12 cellular contexts compared by ENCODE assay signal in the genomic region with DNA sequence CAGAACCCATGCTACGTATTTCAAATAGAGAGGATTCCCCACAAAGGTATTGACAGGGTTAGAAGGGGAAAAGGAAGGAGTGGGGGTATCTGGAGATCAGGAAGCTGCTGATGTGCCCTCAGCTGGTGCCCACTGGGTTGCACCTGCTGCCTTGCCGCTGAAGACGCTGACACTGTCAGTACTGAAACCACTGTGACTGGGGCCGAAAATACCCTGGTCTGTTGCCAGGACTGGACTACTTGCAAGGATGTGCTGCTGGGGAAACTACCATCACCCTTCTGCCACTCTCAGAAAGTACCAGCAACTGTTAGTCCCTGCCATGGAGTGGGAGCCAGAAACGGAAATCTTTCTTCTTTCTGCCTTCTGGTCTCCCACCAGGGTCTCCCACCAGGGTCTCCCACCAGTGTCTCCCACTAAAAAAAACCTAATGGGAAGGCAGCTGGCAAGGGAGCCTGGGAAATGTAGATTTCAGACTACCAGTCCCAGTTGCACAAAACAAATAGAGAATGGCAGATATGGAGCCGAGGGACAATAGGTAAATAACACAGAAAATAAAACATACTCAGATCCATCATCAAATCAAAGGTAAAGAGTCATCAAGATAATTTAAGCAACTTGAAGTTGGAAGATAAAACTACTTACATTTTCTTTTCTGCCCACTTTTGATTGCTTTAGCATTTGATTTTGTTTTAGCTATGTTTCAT.
DNase-seq lines count a peak whose midpoint lies in the region; ATAC-seq and TF ChIP-seq lines count a peak whose summit lies in the region.
"Had no signal": no experiment of that assay in that cellular context is flagged by ENCODE, and none has a peak within 500 bp of the region (broad histone marks: within the 10 kb centered on the region; RNA-seq: fewer than 3 reads in every experiment).

No MANE protein-coding gene starts in this region.

- ATAC-seq in GM18870 (IDR thresholded peaks at IDR 0.05; ENCODE audit: unreplicated experiment) (peak; percentile 99), HG03442 (IDR thresholded peaks at IDR 0.05; ENCODE audit: unreplicated experiment) (peak; percentile 98)

- H3K27ac Mint-ChIP-seq in glutamatergic neuron (ENCODE audit: unreplicated experiment): peak overlapping the region; percentile 67
- no peak overlapping the region for H3K27ac Mint-ChIP-seq in T-helper 2 cell treated with Interferon-gamma antibody and Interleukin-4, amounts not matched to agents 5 μg/mL and 100 μg/mL, for 36 hours
- H3K27ac Mint-ChIP-seq: brain had no signal

- POLR2A ChIA-PET in HEK293 (lab: Yijun Ruan, JAX): no interaction called here

- H3K4me3 ChIP-seq in HEK293 (ENCODE audit: low read depth, low read length): no peak overlapping the region
- H3K4me3 ChIP-seq: prostate gland had no signal

- H3K4me1 ChIP-seq in HEK293 (ENCODE audit: control insufficient read depth, insufficient read depth, low read length): 0 out of 2 replicates have a peak, but pooled peaks cover 3% of the 10 kb centered on the region
- H3K4me1 ChIP-seq: prostate gland had no signal

- no peaks in the 10 kb centered on the region for H3K9me3 ChIP-seq in HEK293 (ENCODE audit: control insufficient read depth, insufficient read depth, low read depth, low read length)
- H3K9me3 ChIP-seq: prostate gland had no signal

- no peak overlapping the region for H3K27ac ChIP-seq in HEK293 (ENCODE audit: extremely low read depth, low read depth, low read length)
- H3K27ac ChIP-seq: prostate gland had no signal

- DNase-seq in glutamatergic neuron (no peak), midbrain (lab: John Stamatoyannopoulos, UW) (no peak), OCI-M2 (lab: John Stamatoyannopoulos, UW; ENCODE audit: unreplicated experiment) (no peak)
- no peak for DNase-seq in stimulated activated naive CD4-positive, alpha-beta T cell treated with Interleukin-2 at 50 U/mL for 16 hours (lab: John Stamatoyannopoulos, UW)
- no peak for DNase-seq in T-helper 2 cell treated with Interferon-gamma antibody and Interleukin-4, amounts not matched to agents 5 μg/mL and 100 μg/mL, for 36 hours (ENCODE audit: low spot score)
- DNase-seq: H7, MV-4-11 had no signal

- H3K36me3 ChIP-seq in HEK293 (ENCODE audit: control insufficient read depth in 2 of 2, insufficient read depth in 1 of 2, low read length in 2 of 2): no peaks in the 10 kb centered on the region
- H3K36me3 ChIP-seq: prostate gland had no signal

- H3K36me3 Mint-ChIP-seq in glutamatergic neuron (ENCODE audit: unreplicated experiment): no peaks in the 10 kb centered on the region
- no peaks in the 10 kb centered on the region for H3K36me3 Mint-ChIP-seq in T-helper 2 cell treated with Interferon-gamma antibody and Interleukin-4, amounts not matched to agents 5 μg/mL and 100 μg/mL, for 36 hours (ENCODE audit: low read depth)
- H3K36me3 Mint-ChIP-seq: brain had no signal

- peaks cover 3% of the 10 kb centered on the region for H3K9me3 Mint-ChIP-seq in glutamatergic neuron (ENCODE audit: unreplicated experiment)
- H3K9me3 Mint-ChIP-seq in T-helper 2 cell treated with Interferon-gamma antibody and Interleukin-4, amounts not matched to agents 5 μg/mL and 100 μg/mL, for 36 hours: no peaks in the 10 kb centered on the region
- H3K9me3 Mint-ChIP-seq: brain had no signal

- CTCF ChIA-PET in HEK293 (lab: Yijun Ruan, JAX): interaction anchor here (0.7 to 1.7 kb wide), 5 partner anchors 23 to 499 kb away, joined by 3 to 4 read pairs (median 3); a partner anchor contains a TSS

- H3K27me3 Mint-ChIP-seq in glutamatergic neuron (ENCODE audit: unreplicated experiment): peaks cover 3% of the 10 kb centered on the region
- no peaks in the 10 kb centered on the region for H3K27me3 Mint-ChIP-seq in T-helper 2 cell treated with Interferon-gamma antibody and Interleukin-4, amounts not matched to agents 5 μg/mL and 100 μg/mL, for 36 hours (ENCODE audit: low read depth)
- H3K27me3 Mint-ChIP-seq: brain had no signal

- H3K4me1 Mint-ChIP-seq in glutamatergic neuron (ENCODE audit: low read depth, unreplicated experiment): peaks cover 37% of the 10 kb centered on the region
- no peaks in the 10 kb centered on the region for H3K4me1 Mint-ChIP-seq in T-helper 2 cell treated with Interferon-gamma antibody and Interleukin-4, amounts not matched to agents 5 μg/mL and 100 μg/mL, for 36 hours (ENCODE audit: low read depth)

- H3K4me3 Mint-ChIP-seq in glutamatergic neuron (ENCODE audit: unreplicated experiment): no peak overlapping the region
- H3K4me3 Mint-ChIP-seq in T-helper 2 cell treated with Interferon-gamma antibody and Interleukin-4, amounts not matched to agents 5 μg/mL and 100 μg/mL, for 36 hours: no peak overlapping the region
- H3K4me3 Mint-ChIP-seq: brain had no signal

- no peak for TF ChIP-seq CTCF in HEK293 (tag by site-specific recombination; IDR thresholded peaks at IDR 0.05)
- no peak for TF ChIP-seq CTCF in glutamatergic neuron (IDR thresholded peaks at IDR 0.05; ENCODE audit: partially characterized antibody, unreplicated experiment)

TF ChIP-seq in HEK293, 187 proteins besides CTCF, POLR2A, EP300 and RAD21:
- TF ChIP-seq, protein P1, sequence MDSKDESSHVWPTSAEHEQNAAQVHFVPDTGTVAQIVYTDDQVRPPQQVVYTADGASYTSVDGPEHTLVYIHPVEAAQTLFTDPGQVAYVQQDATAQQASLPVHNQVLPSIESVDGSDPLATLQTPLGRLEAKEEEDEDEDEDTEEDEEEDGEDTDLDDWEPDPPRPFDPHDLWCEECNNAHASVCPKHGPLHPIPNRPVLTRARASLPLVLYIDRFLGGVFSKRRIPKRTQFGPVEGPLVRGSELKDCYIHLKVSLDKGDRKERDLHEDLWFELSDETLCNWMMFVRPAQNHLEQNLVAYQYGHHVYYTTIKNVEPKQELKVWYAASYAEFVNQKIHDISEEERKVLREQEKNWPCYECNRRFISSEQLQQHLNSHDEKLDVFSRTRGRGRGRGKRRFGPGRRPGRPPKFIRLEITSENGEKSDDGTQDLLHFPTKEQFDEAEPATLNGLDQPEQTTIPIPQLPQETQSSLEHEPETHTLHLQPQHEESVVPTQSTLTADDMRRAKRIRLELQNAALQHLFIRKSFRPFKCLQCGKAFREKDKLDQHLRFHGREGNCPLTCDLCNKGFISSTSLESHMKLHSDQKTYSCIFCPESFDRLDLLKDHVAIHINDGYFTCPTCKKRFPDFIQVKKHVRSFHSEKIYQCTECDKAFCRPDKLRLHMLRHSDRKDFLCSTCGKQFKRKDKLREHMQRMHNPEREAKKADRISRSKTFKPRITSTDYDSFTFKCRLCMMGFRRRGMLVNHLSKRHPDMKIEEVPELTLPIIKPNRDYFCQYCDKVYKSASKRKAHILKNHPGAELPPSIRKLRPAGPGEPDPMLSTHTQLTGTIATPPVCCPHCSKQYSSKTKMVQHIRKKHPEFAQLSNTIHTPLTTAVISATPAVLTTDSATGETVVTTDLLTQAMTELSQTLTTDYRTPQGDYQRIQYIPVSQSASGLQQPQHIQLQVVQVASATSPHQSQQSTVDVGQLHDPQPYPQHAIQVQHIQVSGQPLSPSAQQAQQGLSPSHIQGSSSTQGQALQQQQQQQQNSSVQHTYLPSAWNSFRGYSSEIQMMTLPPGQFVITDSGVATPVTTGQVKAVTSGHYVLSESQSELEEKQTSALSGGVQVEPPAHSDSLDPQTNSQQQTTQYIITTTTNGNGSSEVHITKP (tag by site-specific recombination; IDR thresholded peaks at IDR 0.05): peak; percentile 49
- no peak for TF ChIP-seq ZNF133 (tag by site-specific recombination; IDR thresholded peaks at IDR 0.05)
